ENCODE assay signal across 22 cellular contexts in genomic region chr15:99406716-99407487, GRCh38.
DNase-seq lines count a peak whose midpoint lies in the region; ATAC-seq, FAIRE-seq and TF ChIP-seq lines count a peak whose summit lies in the region.
"Had no signal": no experiment of that assay in that cellular context is flagged by ENCODE, and none has a peak within 500 bp of the region (broad histone marks: within the 10 kb centered on the region; RNA-seq: fewer than 3 reads in every experiment).

No MANE protein-coding gene starts in this region.

- no peak for ATAC-seq in GM19397 (IDR thresholded peaks at IDR 0.05; ENCODE audit: unreplicated experiment)
- ATAC-seq: GM12878, GM23338, HCT116, Right ventricle myocardium inferior had no signal

- no peak overlapping the region for H3K23ac ChIP-seq in neuronal stem cell (ENCODE audit: low read depth, low read length, poor library complexity)

- H3K9me3 ChIP-seq in BLaER1 (0 out of 2 replicates have a peak, but pooled peaks cover 4% of the 10 kb centered on the region), ascending aorta (no peaks in the 10 kb centered on the region), neuronal stem cell (replicated peaks in 1 of 2; ENCODE audit: control insufficient read depth in 2 of 2, insufficient read depth in 1 of 2, low read depth in 1 of 2, low read length in 2 of 2) (no peaks in the 10 kb centered on the region), osteoblast (ENCODE audit: low read depth, low read length) (no peaks in the 10 kb centered on the region)
- H3K9me3 ChIP-seq: A549, Peyer's patch had no signal

- no peak overlapping the region for H2AK5ac ChIP-seq in neuronal stem cell (ENCODE audit: low read depth, low read length)

- H4K20me1 ChIP-seq in BLaER1 (no peaks in the 10 kb centered on the region), osteoblast (ENCODE audit: insufficient read depth, low read length) (peaks cover 3% of the 10 kb centered on the region)

- H4K8ac ChIP-seq in neuronal stem cell (ENCODE audit: low read depth, low read length), result no peak overlapping the region

- no CpG with 5 or more reads among the region's 17 CpGs for WGBS in neuronal stem cell (ENCODE audit: extremely low coverage in 2 of 2, insufficient read length in 2 of 2, insufficient replicate concordance in 1 of 2), 2 donors

- H3K4me1 ChIP-seq in BLaER1 (peaks cover 56% of the 10 kb centered on the region), ascending aorta (peaks cover 4 to 19% of the 10 kb centered on the region in 2 donors), neuronal stem cell (ENCODE audit: control insufficient read depth in 2 of 2, insufficient read depth in 1 of 2, low read depth in 1 of 2, low read length in 2 of 2) (peaks cover 0 to 12% of the 10 kb centered on the region in 2 donors), osteoblast (ENCODE audit: insufficient read depth, low read length) (peaks cover 15% of the 10 kb centered on the region)

- H3K9ac ChIP-seq in BLaER1, result no peak overlapping the region
- peak overlapping the region; percentile 27 for H3K9ac ChIP-seq in neuronal stem cell (ENCODE audit: low read depth, low read length, poor library complexity)

- H3K14ac ChIP-seq in neuronal stem cell (ENCODE audit: low read length), result peak overlapping the region; percentile 64

- H3K4me3 ChIP-seq in BLaER1, result no peak overlapping the region
- H3K4me3 ChIP-seq in ascending aorta, result no peak overlapping the region
- no peak overlapping the region for H3K4me3 ChIP-seq in neuronal stem cell (ENCODE audit: low read length in 2 of 2)
- no peak overlapping the region for H3K4me3 ChIP-seq in osteoblast (ENCODE audit: insufficient read depth, low read length)
- H3K4me3 ChIP-seq: A549, GM12878, GM23338, Peyer's patch had no signal

- H3K36me3 ChIP-seq in BLaER1 (no peaks in the 10 kb centered on the region), ascending aorta (no peaks in the 10 kb centered on the region), neuronal stem cell (replicated peaks in 1 of 2; ENCODE audit: control insufficient read depth in 2 of 2, insufficient read depth in 2 of 2, low read length in 2 of 2) (no peaks in the 10 kb centered on the region), osteoblast (ENCODE audit: insufficient read depth, low read length) (no peaks in the 10 kb centered on the region)
- H3K36me3 ChIP-seq: Peyer's patch had no signal

- intact Hi-C loops in ascending aorta (cut with DNase I), result loop anchor here (10.0 kb wide), 1 partner anchor 298 kb away; no protein-coding TSS in a partner anchor

- H3K18ac ChIP-seq in neuronal stem cell (ENCODE audit: low read length), result peak overlapping the region; percentile 84

- TF ChIP-seq CTCF in ascending aorta (IDR thresholded peaks at IDR 0.05) (no peak), osteoblast (IDR thresholded peaks at IDR 0.05; ENCODE audit: extremely low read depth, low read depth, low read length) (no peak)

- H2AFZ ChIP-seq in neuronal stem cell (ENCODE audit: low read length) (no peak overlapping the region), osteoblast (ENCODE audit: low read length) (no peak overlapping the region)
- H2AFZ ChIP-seq: GM23338 had no signal

- TF ChIP-seq POLR2A in GM12892 (IDR thresholded peaks at IDR 0.05; ENCODE audit: low read depth, low read length), result no peak

- peak overlapping the region; percentile 82 for H2BK12ac ChIP-seq in neuronal stem cell (ENCODE audit: low read length)

- no peaks in the 10 kb centered on the region for H3K79me2 ChIP-seq in osteoblast (ENCODE audit: insufficient read depth, low read length)

- FAIRE-seq in GM12892 (lab: Jason Lieb, UNC), result peak; percentile 58
- FAIRE-seq: A549, GM12878 had no signal

- peak overlapping the region; percentile 78; the same call in 1 of the 2 replicates for H3K4me2 ChIP-seq in BLaER1
- H3K4me2 ChIP-seq in neuronal stem cell (ENCODE audit: insufficient read depth, low read length, poor library complexity, severe bottlenecking), result no peak overlapping the region
- no peak overlapping the region for H3K4me2 ChIP-seq in osteoblast (ENCODE audit: insufficient read depth, low read length)
- H3K4me2 ChIP-seq: GM23338 had no signal

- no peak overlapping the region for H2BK5ac ChIP-seq in neuronal stem cell (ENCODE audit: low read length)

- H3K4ac ChIP-seq in neuronal stem cell (ENCODE audit: low read length), result no peak overlapping the region

- H2BK120ac ChIP-seq in neuronal stem cell (ENCODE audit: low read depth, low read length), result peak overlapping the region; percentile 56

- H3K27ac ChIP-seq in BLaER1 (peak overlapping the region; percentile 42; the same call in 1 of the 2 replicates), ascending aorta (peak overlapping the region; percentile 69 to 80), neuronal stem cell (replicated peaks; ENCODE audit: low read length) (no peak overlapping the region), osteoblast (ENCODE audit: low read depth, low read length) (no peak overlapping the region)

- no peaks in the 10 kb centered on the region for H3K79me1 ChIP-seq in neuronal stem cell (ENCODE audit: low read depth, low read length)

- DNase-seq in GM12892 (ENCODE audit: insufficient read length) (no peak), ascending aorta (ENCODE audit: low spot score in 2 of 2) (no peak), neuronal stem cell (ENCODE audit: low spot score) (no peak), iPS-NIHi7 (ENCODE audit: extremely low spot score) (no peak), osteoblast (ENCODE audit: insufficient read length, low spot score, missing footprints) (no peak), OCI-M1 (lab: John Stamatoyannopoulos, UW) (no peak)
- DNase-seq: DMS79, Karpas-422, MV-4-11, NCI-H1105 treated with DMSO at 0.1 percent for 48 hours, NCI-H2029 treated with DMSO at 0.1 percent for 48 hours, NCI-H226, NCI-H524, NCI-H774, Peyer's patch had no signal

- no peak overlapping the region for H4K91ac ChIP-seq in neuronal stem cell (ENCODE audit: low read depth, low read length, poor library complexity)

- no peaks in the 10 kb centered on the region for H3K27me3 ChIP-seq in BLaER1
- no peaks in the 10 kb centered on the region for H3K27me3 ChIP-seq in ascending aorta
- H3K27me3 ChIP-seq in neuronal stem cell (ENCODE audit: control insufficient read depth in 3 of 3, insufficient read depth in 3 of 3, low read depth in 1 of 3, low read length in 3 of 3), result no peaks in the 10 kb centered on the region
- no peaks in the 10 kb centered on the region for H3K27me3 ChIP-seq in osteoblast (ENCODE audit: insufficient read depth, low read length)
- H3K27me3 ChIP-seq: Peyer's patch had no signal

- no peak overlapping the region for H2BK15ac ChIP-seq in neuronal stem cell (ENCODE audit: low read length)

Comparison
In these comparisons a context has a peak if more than half of its experiments do, and no peak if none do; other contexts are left out.
1. H3K27ac ChIP-seq: peak in BLaER1 (single experiment) and ascending aorta (2 of 2); none in neuronal stem cell (single experiment) and osteoblast (single experiment).